ENCODE assay signal across 14 cellular contexts in the genomic region with DNA sequence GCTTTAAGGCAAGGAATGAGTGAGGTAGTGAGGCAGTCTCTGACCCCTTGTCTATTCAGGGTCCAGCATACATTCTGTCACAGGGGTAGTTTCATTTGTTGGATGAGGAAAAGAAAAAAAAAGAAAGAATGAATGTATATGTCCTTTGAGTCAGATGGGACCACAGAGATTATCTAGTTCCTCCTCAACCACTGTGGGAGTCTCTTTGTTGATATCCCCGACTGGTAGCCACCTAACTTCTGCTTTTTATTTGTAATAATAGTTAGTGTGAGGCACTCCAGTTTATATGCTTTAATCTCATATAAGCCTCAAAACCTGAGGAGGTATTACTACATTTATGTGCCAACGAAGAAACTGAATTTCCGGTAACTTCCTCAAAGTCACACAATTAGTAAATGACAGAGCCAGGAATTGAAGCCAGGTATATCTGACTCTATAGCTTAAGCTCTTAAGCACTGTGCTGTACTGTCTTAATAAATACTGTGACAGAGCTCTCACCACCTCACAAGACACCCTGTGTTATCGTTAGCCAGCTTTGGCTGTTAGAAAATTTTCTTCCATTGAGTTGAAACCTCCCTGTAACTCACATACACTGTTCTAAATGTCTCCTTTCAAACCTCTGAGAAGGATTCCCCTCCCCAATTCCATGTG.
"Had no signal": no experiment of that assay in that cellular context is flagged by ENCODE, and none has a peak within 500 bp of the region (broad histone marks: within the 10 kb centered on the region; RNA-seq: fewer than 3 reads in every experiment).

No MANE protein-coding gene starts in this region.

- H3K27ac ChIP-seq: cardiac muscle cell, ovary, thoracic aorta, VCaP had no signal

- DNase-seq: activated CD4-positive, alpha-beta T cell treated with anti-CD3 and anti-CD28 coated beads for 36 hours; activated CD8-positive, alpha-beta memory T cell treated with anti-CD3 and anti-CD28 coated beads, Interleukin-2, amount 50 U/mL, for 4 hours; activated CD8-positive, alpha-beta T cell treated with anti-CD3 and anti-CD28 coated beads for 36 hours; activated naive CD4-positive, alpha-beta T cell treated with Interleukin-2 at 50 U/mL for 16 hours; activated T-cell treated with anti-CD3 and anti-CD28 coated beads, Interleukin-2, amount 50 U/mL, for 72 hours; esophagus squamous epithelium; foreskin fibroblast; mesenchymal stem cell; ovary; stimulated activated CD4-positive, alpha-beta T cell treated with anti-CD3 and anti-CD28 coated beads, Interleukin-2, amount 100 ng/mL, for 48 hours; stimulated activated naive CD8-positive, alpha-beta T cell treated with anti-CD3 and anti-CD28 coated beads, Interleukin-15, amount 100 ng/mL, for 72 hours had no signal

- H3K4me3 ChIP-seq: cardiac muscle cell, esophagus squamous epithelium, ovary, thoracic aorta had no signal

- H3K27me3 ChIP-seq: cardiac muscle cell, ovary had no signal

- H3K36me3 ChIP-seq: cardiac muscle cell, esophagus squamous epithelium, ovary, thoracic aorta had no signal

- ATAC-seq: activated CD4-positive, alpha-beta T cell treated with anti-CD3 and anti-CD28 coated beads for 36 hours; activated CD8-positive, alpha-beta T cell treated with anti-CD3 and anti-CD28 coated beads for 36 hours; activated T-cell treated with anti-CD3 and anti-CD28 coated beads, Interleukin-2, amount 50 U/mL, for 72 hours; stimulated activated naive CD8-positive, alpha-beta T cell treated with anti-CD3 and anti-CD28 coated beads, Interleukin-15, amount 100 ng/mL, for 72 hours had no signal

- H3K9me3 ChIP-seq: esophagus squamous epithelium, ovary, thoracic aorta had no signal
